ENCODE assay signal across 18 cellular contexts in genomic region chr16:75312875-75313274, GRCh38.
"Had no signal": no experiment of that assay in that cellular context is flagged by ENCODE, and none has a peak within 500 bp of the region (broad histone marks: within the 10 kb centered on the region; RNA-seq: fewer than 3 reads in every experiment).

No MANE protein-coding gene starts in this region.

- H3K36me3 ChIP-seq: adrenal gland, colonic mucosa, right atrium auricular region had no signal

- H3K27ac Mint-ChIP-seq: activated naive CD4-positive, alpha-beta T cell treated with anti-CD3 and anti-CD28 coated beads, Interleukin-2, amount 50 U/mL, for 24 hours; naive thymus-derived CD4-positive, alpha-beta T cell; stimulated activated naive B cell treated with anti-CD40 and anti-IgM and Interleukin-4, amounts not matched to agents 10 μg/mL and 1 μg/mL and 100 μg/mL, for 72 hours had no signal

- H3K27me3 ChIP-seq: adrenal gland, colonic mucosa, right atrium auricular region, upper lobe of left lung had no signal

- H3K4me1 ChIP-seq: colonic mucosa had no signal

- H3K4me3 Mint-ChIP-seq: activated naive CD4-positive, alpha-beta T cell treated with anti-CD3 and anti-CD28 coated beads, Interleukin-2, amount 50 U/mL, for 24 hours; naive thymus-derived CD4-positive, alpha-beta T cell; stimulated activated naive B cell treated with anti-CD40 and anti-IgM and Interleukin-4, amounts not matched to agents 10 μg/mL and 1 μg/mL and 100 μg/mL, for 72 hours had no signal

- H3K9me3 Mint-ChIP-seq: activated naive CD4-positive, alpha-beta T cell treated with anti-CD3 and anti-CD28 coated beads, Interleukin-2, amount 50 U/mL, for 24 hours; naive thymus-derived CD4-positive, alpha-beta T cell; stimulated activated naive B cell treated with anti-CD40 and anti-IgM and Interleukin-4, amounts not matched to agents 10 μg/mL and 1 μg/mL and 100 μg/mL, for 72 hours had no signal

- DNase-seq: activated CD4-positive, alpha-beta T cell treated with anti-CD3 and anti-CD28 coated beads for 1 hour; activated CD4-positive, alpha-beta T cell treated with anti-CD3 and anti-CD28 coated beads, Interleukin-2, amount 50 U/mL, for 48 hours; activated effector memory CD4-positive, alpha-beta T cell treated with Interleukin-2 at 50 U/mL for 16 hours; activated T-cell treated with anti-CD3 and anti-CD28 coated beads, Interleukin-2, amount 50 U/mL, for 1 hour; adrenal gland; colonic mucosa; effector CD8-positive, alpha-beta T cell; heart left ventricle; mucosa of descending colon; naive thymus-derived CD4-positive, alpha-beta T cell; stimulated activated CD4-positive, alpha-beta T cell treated with anti-CD3 and anti-CD28 coated beads, Interleukin-15, amount 100 ng/mL, for 24 hours; stimulated activated CD4-positive, alpha-beta T cell treated with anti-CD3 and anti-CD28 coated beads, Interleukin-4, amount 100 ng/mL, for 1 hour; stimulated activated naive B cell treated with anti-CD40 and anti-IgM and Interleukin-4, amounts not matched to agents 10 μg/mL and 1 μg/mL and 100 μg/mL, for 72 hours; upper lobe of left lung had no signal

- H3K27me3 Mint-ChIP-seq: activated naive CD4-positive, alpha-beta T cell treated with anti-CD3 and anti-CD28 coated beads, Interleukin-2, amount 50 U/mL, for 24 hours had no signal

- H3K4me3 ChIP-seq: adrenal gland, colonic mucosa, heart left ventricle, mucosa of descending colon, right atrium auricular region, upper lobe of left lung had no signal

- H3K9me3 ChIP-seq: adrenal gland, colonic mucosa, heart left ventricle, mucosa of descending colon, right atrium auricular region, upper lobe of left lung had no signal

- ATAC-seq: heart left ventricle; mucosa of descending colon; naive thymus-derived CD4-positive, alpha-beta T cell; SK-N-SH treated with all-trans-retinoic acid at 6 μM for 48 hours; stimulated activated naive B cell treated with anti-CD40 and anti-IgM and Interleukin-4, amounts not matched to agents 10 μg/mL and 1 μg/mL and 100 μg/mL, for 72 hours had no signal

- H3K27ac ChIP-seq: colonic mucosa, epithelial cell of prostate, right atrium auricular region, upper lobe of left lung had no signal
